ENCODE assay signal across 23 cellular contexts in genomic region chr14:49920260-49920659, GRCh38.
"Had no signal": no experiment of that assay in that cellular context is flagged by ENCODE, and none has a peak within 500 bp of the region (broad histone marks: within the 10 kb centered on the region; RNA-seq: fewer than 3 reads in every experiment).

No MANE protein-coding gene starts in this region.

- H3K9me3 Mint-ChIP-seq: activated CD4-positive, alpha-beta T cell treated with anti-CD3 and anti-CD28 coated beads, Interleukin-2, amount 10 ng/mL, durations not matched to agents 7 days and 5 days; immature natural killer cell; natural killer cell; T-cell had no signal

- H3K36me3 ChIP-seq: adrenal gland, esophagus muscularis mucosa, gastroesophageal sphincter, heart right ventricle, spleen, thyroid gland, vagina had no signal

- ATAC-seq: gastroesophageal sphincter, heart right ventricle, left ventricle myocardium superior, natural killer cell, sciatic nerve, T-cell had no signal

- H3K9ac ChIP-seq: parathyroid adenoma had no signal

- H3K27me3 ChIP-seq: adrenal gland, esophagus muscularis mucosa, gastroesophageal sphincter, heart right ventricle, spleen, thyroid gland, vagina had no signal

- H3K36me3 Mint-ChIP-seq: activated naive CD4-positive, alpha-beta T cell treated with anti-CD3 and anti-CD28 coated beads, Interleukin-2, amount 50 U/mL, for 72 hours; natural killer cell; T-cell had no signal

- H3K27me3 Mint-ChIP-seq: activated CD4-positive, alpha-beta T cell treated with anti-CD3 and anti-CD28 coated beads, Interleukin-2, amount 10 ng/mL, durations not matched to agents 7 days and 5 days; T-cell had no signal

- H3K27ac ChIP-seq: adrenal gland, esophagus muscularis mucosa, gastroesophageal sphincter, heart right ventricle, parathyroid adenoma, spleen, thyroid gland, vagina had no signal

- H3K4me3 ChIP-seq: adrenal gland, esophagus muscularis mucosa, gastroesophageal sphincter, heart right ventricle, spleen, thyroid gland, vagina had no signal

- H3K27ac Mint-ChIP-seq: activated CD4-positive, alpha-beta T cell treated with anti-CD3 and anti-CD28 coated beads, Interleukin-2, amount 10 ng/mL, durations not matched to agents 7 days and 5 days; activated naive CD4-positive, alpha-beta T cell treated with anti-CD3 and anti-CD28 coated beads, Interleukin-2, amount 50 U/mL, for 72 hours; immature natural killer cell; natural killer cell; T-cell had no signal

- H3K4me1 ChIP-seq: adrenal gland, esophagus muscularis mucosa, gastroesophageal sphincter, parathyroid adenoma, thyroid gland, vagina had no signal

- DNase-seq: activated CD4-positive, alpha-beta T cell treated with anti-CD3 and anti-CD28 coated beads, Interleukin-2, amount 10 ng/mL, durations not matched to agents 7 days and 5 days; activated gamma-delta T cell treated with Interleukin-2 at 50 U/mL for 16 hours; adrenal gland; cerebellar nuclear complex; effector memory CD4-positive, alpha-beta T cell; heart right ventricle; immature natural killer cell; kidney glomerular epithelial cell; left ventricle myocardium superior; mesenchymal stem cell; natural killer cell; spleen; stimulated activated CD4-positive, alpha-beta T cell treated with anti-CD3 and anti-CD28 coated beads, Interleukin-4, amount 100 ng/mL, for 4 hours; stimulated activated naive CD4-positive, alpha-beta T cell; T-cell; T-helper 9 cell; thyroid gland had no signal

- H3K4me1 Mint-ChIP-seq: immature natural killer cell had no signal

- H3K9me3 ChIP-seq: adrenal gland, esophagus muscularis mucosa, gastroesophageal sphincter, heart right ventricle, spleen, thyroid gland, vagina had no signal

- H3K4me3 Mint-ChIP-seq: activated CD4-positive, alpha-beta T cell treated with anti-CD3 and anti-CD28 coated beads, Interleukin-2, amount 10 ng/mL, durations not matched to agents 7 days and 5 days; immature natural killer cell; natural killer cell; T-cell had no signal
